23 cellular contexts compared by ENCODE assay signal in the genomic region with DNA sequence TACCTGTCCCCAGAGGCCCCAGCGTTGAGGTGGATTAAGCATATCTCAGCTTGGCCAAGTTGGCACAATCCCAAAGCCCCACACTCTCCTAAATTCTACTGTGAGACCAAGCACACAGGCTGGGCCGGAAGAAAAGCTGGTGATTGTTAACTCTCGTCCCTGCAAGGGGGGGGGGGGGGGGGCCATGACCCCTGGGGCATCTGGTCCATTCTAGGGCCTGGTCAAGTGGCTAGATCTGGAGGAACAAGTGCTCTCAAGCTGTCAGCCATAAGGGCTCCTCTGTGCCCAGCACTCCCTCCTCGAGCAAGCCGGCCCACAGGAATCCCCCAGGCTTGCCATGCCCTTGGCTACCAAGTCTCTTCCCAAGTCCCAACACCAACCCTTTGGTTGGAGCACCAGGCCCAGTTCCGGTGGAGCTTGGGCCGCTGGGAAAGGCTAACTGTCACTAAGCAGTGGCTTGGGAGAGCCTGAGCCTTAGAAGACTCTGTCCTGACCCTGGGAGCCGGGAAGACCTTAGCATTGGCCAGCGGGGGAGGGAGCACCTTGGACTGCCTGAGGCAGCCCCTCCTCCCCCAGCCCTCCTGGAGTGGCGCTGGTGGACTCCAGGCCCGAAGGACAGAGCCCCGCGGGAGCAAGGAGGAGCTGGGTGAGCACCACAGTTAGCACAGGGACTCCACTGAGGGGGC.
DNase-seq lines count a peak whose midpoint lies in the region; ATAC-seq, FAIRE-seq and TF ChIP-seq lines count a peak whose summit lies in the region.
"Had no signal": no experiment of that assay in that cellular context is flagged by ENCODE, and none has a peak within 500 bp of the region (broad histone marks: within the 10 kb centered on the region; RNA-seq: fewer than 3 reads in every experiment).

No MANE protein-coding gene starts in this region.

- peaks cover 15% of the 10 kb centered on the region; the same call in 1 of the 3 replicates for H3K36me3 ChIP-seq in K562 (ENCODE audit: control insufficient read depth, insufficient read depth, low read length)
- H3K36me3 ChIP-seq: colonic mucosa, HAP-1 had no signal

- H3K4me2 ChIP-seq in K562 (ENCODE audit: insufficient read depth, low read length): no peak overlapping the region

- no peak overlapping the region for H2AFZ ChIP-seq in K562 (ENCODE audit: low read depth, low read length)

- TF ChIP-seq EP300 in K562 (IDR thresholded peaks at IDR 0.05; ENCODE audit: low read length): no peak

- TF ChIP-seq CTCF in K562 (IDR thresholded peaks at IDR 0.05 in 2 of 3, conservative IDR thresholded peaks at IDR 0.05 in 1 of 3; ENCODE audit: insufficient read depth in 2 of 3, low read depth in 1 of 3, low read length in 3 of 3) (no peak), mesothelial cell of epicardium (IDR thresholded peaks at IDR 0.05; ENCODE audit: unreplicated experiment) (no peak), Calu3 (IDR thresholded peaks at IDR 0.05; ENCODE audit: unreplicated experiment) (no peak)

- intact Hi-C loops in K562 (cut with micrococcal nuclease): no loop called here
- intact Hi-C loops in Calu3 (cut with micrococcal nuclease; ENCODE audit: unreplicated experiment): no loop called here

- H3K4me1 Mint-ChIP-seq in mesothelial cell of epicardium (peaks cover 16% of the 10 kb centered on the region), Calu3 (ENCODE audit: low read depth, unreplicated experiment) (no peaks in the 10 kb centered on the region)

- no peak overlapping the region for H3K27ac ChIP-seq in K562 (ENCODE audit: extremely low read depth, low read depth, low read length)
- H3K27ac ChIP-seq: colonic mucosa, VCaP had no signal

- whole genome bisulfite sequencing in K562 (ENCODE audit: insufficient coverage, low coverage, missing lambda C conversion rate): 51% methylated on average over 10 of the region's 13 CpGs

- H3K36me3 Mint-ChIP-seq in mesothelial cell of epicardium (peaks cover 21% of the 10 kb centered on the region), Calu3 (ENCODE audit: insufficient read depth, unreplicated experiment) (peaks cover 33% of the 10 kb centered on the region)

- H3K4me3 Mint-ChIP-seq in mesothelial cell of epicardium (no peak overlapping the region), Calu3 (ENCODE audit: low read depth, unreplicated experiment) (no peak overlapping the region)
- H3K4me3 Mint-ChIP-seq: activated CD4-positive, alpha-beta memory T cell treated with anti-CD3 and anti-CD28 coated beads, Interleukin-2, amount 10 ng/mL, durations not matched to agents 7 days and 5 days; activated T-cell treated with anti-CD3 and anti-CD28 coated beads, Interleukin-2, amount 50 U/mL, for 4 hours; IgD-negative memory B cell; nephron; stimulated activated naive CD8-positive, alpha-beta T cell treated with anti-CD3 and anti-CD28 coated beads, Interleukin-15, Interleukin-2, amounts not matched to agents 100 ng/mL and 50 ng/mL, for 24 hours had no signal

- H4K20me1 ChIP-seq in K562 (replicated peaks; ENCODE audit: control insufficient read depth, insufficient read depth, low read length): no peaks in the 10 kb centered on the region

- H3K27ac Mint-ChIP-seq in mesothelial cell of epicardium (peak overlapping the region; percentile 71), Calu3 (ENCODE audit: unreplicated experiment) (no peak overlapping the region)
- H3K27ac Mint-ChIP-seq: activated CD4-positive, alpha-beta memory T cell treated with anti-CD3 and anti-CD28 coated beads, Interleukin-2, amount 10 ng/mL, durations not matched to agents 7 days and 5 days; stimulated activated naive CD8-positive, alpha-beta T cell treated with anti-CD3 and anti-CD28 coated beads, Interleukin-15, Interleukin-2, amounts not matched to agents 100 ng/mL and 50 ng/mL, for 24 hours had no signal

- H3K27me3 Mint-ChIP-seq in mesothelial cell of epicardium (ENCODE audit: low read depth) (no peaks in the 10 kb centered on the region), Calu3 (ENCODE audit: unreplicated experiment) (no peaks in the 10 kb centered on the region)
- H3K27me3 Mint-ChIP-seq: activated CD4-positive, alpha-beta memory T cell treated with anti-CD3 and anti-CD28 coated beads, Interleukin-2, amount 10 ng/mL, durations not matched to agents 7 days and 5 days; IgD-negative memory B cell; stimulated activated naive CD8-positive, alpha-beta T cell treated with anti-CD3 and anti-CD28 coated beads, Interleukin-15, Interleukin-2, amounts not matched to agents 100 ng/mL and 50 ng/mL, for 24 hours had no signal

- FAIRE-seq in K562 (lab: Jason Lieb, UNC): no peak
- FAIRE-seq: GM12892, islet of Langerhans had no signal

- H3K4me1 ChIP-seq in K562 (replicated peaks in 1 of 2; ENCODE audit: control insufficient read depth in 2 of 2, insufficient read depth in 2 of 2, low read length in 2 of 2): peaks cover 9 to 25% of the 10 kb centered on the region in 2 experiments; a peak in 4 of 5 replicates
- H3K4me1 ChIP-seq: colonic mucosa had no signal

- H3K9me3 ChIP-seq in K562 (replicated peaks; ENCODE audit: control insufficient read depth, insufficient read depth, low read depth, low read length): no peaks in the 10 kb centered on the region
- H3K9me3 ChIP-seq: BE2C, colonic mucosa, HAP-1, upper lobe of left lung had no signal

- H3K9ac ChIP-seq in K562 (ENCODE audit: insufficient read depth in 1 of 2, low read depth in 2 of 2, low read length in 2 of 2): peak overlapping the region in 1 of 2 experiments; percentile 73; a peak in 2 of 4 replicates

- POLR2A ChIA-PET in K562 (lab: Yijun Ruan, JAX): interaction anchor here (0.6 kb wide), 2 partner anchors 9 to 1044 kb away, joined by 3 read pairs; no protein-coding TSS in a partner anchor

- CTCF ChIA-PET in K562 (lab: Yijun Ruan, JAX; ENCODE audit: low intra/inter-chr PET ratio) (no interaction called here), Calu3 (lab: Charles Lee) (interaction anchor here (1.0 kb wide), 1 partner anchor 20 kb away, joined by 3 read pairs; no protein-coding TSS in a partner anchor)

- in situ Hi-C loops in K562 (cut with MboI): no loop called here

- TF ChIP-seq POLR2A in K562 (conservative IDR thresholded peaks at IDR 0.05): no peak

- H3K27me3 ChIP-seq in K562 (ENCODE audit: control insufficient read depth in 2 of 2, insufficient read depth in 2 of 2, low read length in 2 of 2): no peaks in the 10 kb centered on the region
- H3K27me3 ChIP-seq: BE2C, colonic mucosa, upper lobe of left lung had no signal

- H3K9me1 ChIP-seq in K562 (ENCODE audit: control insufficient read depth, insufficient read depth, low read length): no peaks in the 10 kb centered on the region

- BruUV-seq in K562 (replicated peaks; lab: Mats Ljungman, UMichigan) (no TSS peak), Calu3 (replicated peaks; lab: Mats Ljungman, UMichigan) (no TSS peak)

- ATAC-seq in K562: peak; percentile 5; the same call in 2 of the 3 replicates
- ATAC-seq: activated naive CD4-positive, alpha-beta T cell treated with anti-CD3 and anti-CD28 coated beads, Interleukin-2, amount 50 U/mL, for 72 hours; activated T-cell treated with anti-CD3 and anti-CD28 coated beads, Interleukin-2, amount 50 U/mL, for 4 hours had no signal

- peak; percentile 58 for DNase-seq in NCI-H1092 treated with DMSO at 0.1 percent for 48 hours (lab: John Stamatoyannopoulos, UW)
- no peak for DNase-seq in NCI-H1092 (lab: John Stamatoyannopoulos, UW)
- DNase-seq in DMS79 (lab: John Stamatoyannopoulos, UW): peak; percentile 87
- DNase-seq in K562 (ENCODE audit: extremely low read depth in 1 of 4, low spot score in 3 of 4): peak in 2 of 4 experiments; percentile 29 to 37
- DNase-seq in mesothelial cell of epicardium (ENCODE audit: low spot score in 2 of 2, unreplicated experiment in 2 of 2): no peak
- no peak for DNase-seq in globus pallidus (ENCODE audit: low spot score)
- DNase-seq in Calu3: no peak
- DNase-seq in MV-4-11 (lab: John Stamatoyannopoulos, UW): no peak
- DNase-seq: activated CD4-positive, alpha-beta memory T cell treated with anti-CD3 and anti-CD28 coated beads, Interleukin-2, amount 10 ng/mL, durations not matched to agents 7 days and 5 days; activated T-cell treated with anti-CD3 and anti-CD28 coated beads, Interleukin-2, amount 50 U/mL, for 4 hours; colonic mucosa; MM.1S; SHP77 treated with DMSO at 0.1 percent for 48 hours had no signal

- H3K79me2 ChIP-seq in K562 (ENCODE audit: control insufficient read depth, insufficient read depth, low read length): no peaks in the 10 kb centered on the region

- no peak overlapping the region for H3K4me3 ChIP-seq in K562
- H3K4me3 ChIP-seq: colonic mucosa, HAP-1, upper lobe of left lung had no signal

- no peak for TF ChIP-seq RAD21 in K562 (CRISPR knock-in tag; conservative IDR thresholded peaks at IDR 0.05 in 1 of 2, IDR thresholded peaks at IDR 0.05 in 1 of 2)

- H3K9me3 Mint-ChIP-seq in mesothelial cell of epicardium (no peaks in the 10 kb centered on the region), Calu3 (ENCODE audit: low read depth, unreplicated experiment) (no peaks in the 10 kb centered on the region)
- H3K9me3 Mint-ChIP-seq: activated CD4-positive, alpha-beta memory T cell treated with anti-CD3 and anti-CD28 coated beads, Interleukin-2, amount 10 ng/mL, durations not matched to agents 7 days and 5 days; activated naive CD4-positive, alpha-beta T cell treated with anti-CD3 and anti-CD28 coated beads, Interleukin-2, amount 50 U/mL, for 72 hours; activated T-cell treated with anti-CD3 and anti-CD28 coated beads, Interleukin-2, amount 50 U/mL, for 4 hours; IgD-negative memory B cell; nephron; stimulated activated naive CD8-positive, alpha-beta T cell treated with anti-CD3 and anti-CD28 coated beads, Interleukin-15, Interleukin-2, amounts not matched to agents 100 ng/mL and 50 ng/mL, for 24 hours had no signal

TF ChIP-seq in K562, 482 proteins besides CTCF, POLR2A, EP300 and RAD21 (continues in another document):
- TF ChIP-seq ZNF197 (CRISPR knock-in tag; IDR thresholded peaks at IDR 0.05; ENCODE audit: low read depth) (no peak), ZNF699 (CRISPR knock-in tag; IDR thresholded peaks at IDR 0.05; ENCODE audit: insufficient replicate concordance) (no peak), TEAD4 (IDR thresholded peaks at IDR 0.05; ENCODE audit: low read length) (no peak), TEAD4 (CRISPR knock-in tag; IDR thresholded peaks at IDR 0.05; ENCODE audit: borderline replicate concordance) (no peak)

Comparison
In these comparisons a context has a peak if more than half of its experiments do, and no peak if none do; other contexts are left out.
1. DNase-seq: peak in NCI-H1092 treated with DMSO at 0.1 percent for 48 hours (single experiment) and DMS79 (single experiment); none in NCI-H1092 (single experiment), mesothelial cell of epicardium (0 of 2), globus pallidus (single experiment), Calu3 (single experiment) and MV-4-11 (single experiment).